19 cellular contexts compared by ENCODE assay signal in genomic region chr3:188365978-188366698, GRCh38.
DNase-seq lines count a peak whose midpoint lies in the region; ATAC-seq and TF ChIP-seq lines count a peak whose summit lies in the region.
"Had no signal": no experiment of that assay in that cellular context is flagged by ENCODE, and none has a peak within 500 bp of the region (broad histone marks: within the 10 kb centered on the region; RNA-seq: fewer than 3 reads in every experiment).

No MANE protein-coding gene starts in this region.

- no peak overlapping the region for H3K27ac Mint-ChIP-seq in activated CD4-positive, alpha-beta T cell treated with anti-CD3 and anti-CD28 coated beads for 36 hours
- H3K27ac Mint-ChIP-seq: T-helper 1 cell treated with Interleukin-12 subunit alpha and Interleukin-12 subunit beta and Interleukin-4 antibody, amounts not matched to agents 30 μg/mL and 1 μg/mL, for 36 hours had no signal

- intact Hi-C loops in stomach (cut with DNase I; ENCODE audit: low total_unique reads): no loop called here
- intact Hi-C loops in activated CD4-positive, alpha-beta T cell treated with anti-CD3 and anti-CD28 coated beads for 36 hours (cut with DNase I, micrococcal nuclease): no loop called here

- DNase-seq in NCI-H226 (peak; percentile 12), coronary artery (ENCODE audit: low spot score) (no peak), kidney tubule cell (ENCODE audit: low spot score) (peak; percentile 25), stomach (no peak), C1 segment of cervical spinal cord (lab: John Stamatoyannopoulos, UW) (no peak), NCI-H2029 treated with DMSO at 0.1 percent for 48 hours (lab: John Stamatoyannopoulos, UW) (no peak)
- DNase-seq in activated CD4-positive, alpha-beta T cell treated with anti-CD3 and anti-CD28 coated beads for 36 hours: no peak
- DNase-seq: activated CD4-positive, CD25-positive, alpha-beta regulatory T cell; adrenal gland; Kasumi-1; left lung; NCI-H146; NCI-H446 treated with DMSO at 0.1 percent for 48 hours; SHP77; stimulated activated CD4-positive, alpha-beta T cell treated with anti-CD3 and anti-CD28 coated beads, Interleukin-15, amount 100 ng/mL, for 24 hours; stimulated activated naive CD8-positive, alpha-beta T cell treated with anti-CD3 and anti-CD28 coated beads, Interleukin-15, amount 100 ng/mL, for 72 hours had no signal

- TF ChIP-seq EP300 in stomach (IDR thresholded peaks at IDR 0.05): no peak

- peaks cover 23% of the 10 kb centered on the region for H3K4me1 Mint-ChIP-seq in activated CD4-positive, alpha-beta T cell treated with anti-CD3 and anti-CD28 coated beads for 36 hours

- no peak for TF ChIP-seq POLR2A in stomach (IDR thresholded peaks at IDR 0.05)

- peak overlapping the region in 1 of 2 donors; percentile 10 for H3K27ac ChIP-seq in coronary artery
- peak overlapping the region in 4 of 5 donors; percentile 56 to 70 (median 60) for H3K27ac ChIP-seq in stomach
- H3K27ac ChIP-seq: adrenal gland, left lung, prostate gland had no signal

- H3K27me3 Mint-ChIP-seq in activated CD4-positive, alpha-beta T cell treated with anti-CD3 and anti-CD28 coated beads for 36 hours: no peaks in the 10 kb centered on the region
- H3K27me3 Mint-ChIP-seq: stimulated activated naive CD8-positive, alpha-beta T cell treated with anti-CD3 and anti-CD28 coated beads, Interleukin-15, amount 100 ng/mL, for 72 hours had no signal

- TF ChIP-seq CTCF in coronary artery (IDR thresholded peaks at IDR 0.05) (no peak), stomach (IDR thresholded peaks at IDR 0.05) (no peak)

- CTCF ChIA-PET in activated CD4-positive, alpha-beta T cell treated with anti-CD3 and anti-CD28 coated beads for 36 hours (lab: Charles Lee): interaction anchor here (0.7 kb wide), 1 partner anchor 78 kb away, joined by 3 read pairs; no protein-coding TSS in a partner anchor

- peaks cover 14 to 67% (median 37%) of the 10 kb centered on the region in 4 donors for H3K4me1 ChIP-seq in stomach
- H3K4me1 ChIP-seq: prostate gland had no signal

- H3K4me3 ChIP-seq in coronary artery: peak overlapping the region; percentile 1
- no peak overlapping the region for H3K4me3 ChIP-seq in stomach
- H3K4me3 ChIP-seq: adrenal gland, left lung, prostate gland had no signal

- H3K9me3 Mint-ChIP-seq in activated CD4-positive, alpha-beta T cell treated with anti-CD3 and anti-CD28 coated beads for 36 hours (ENCODE audit: low read depth): no peaks in the 10 kb centered on the region
- H3K9me3 Mint-ChIP-seq: stimulated activated naive CD8-positive, alpha-beta T cell treated with anti-CD3 and anti-CD28 coated beads, Interleukin-15, amount 100 ng/mL, for 72 hours; T-helper 1 cell treated with Interleukin-12 subunit alpha and Interleukin-12 subunit beta and Interleukin-4 antibody, amounts not matched to agents 30 μg/mL and 1 μg/mL, for 36 hours had no signal

- H3K36me3 ChIP-seq in stomach: no peaks in the 10 kb centered on the region
- H3K36me3 ChIP-seq: adrenal gland, left lung, prostate gland had no signal

- H3K27me3 ChIP-seq in stomach: no peaks in the 10 kb centered on the region
- H3K27me3 ChIP-seq: adrenal gland, left lung had no signal

- no peak for ATAC-seq in GM21381 (IDR thresholded peaks at IDR 0.05; ENCODE audit: unreplicated experiment)
- no peak for ATAC-seq in activated CD4-positive, alpha-beta T cell treated with anti-CD3 and anti-CD28 coated beads for 36 hours
- ATAC-seq: left lung; stimulated activated naive CD8-positive, alpha-beta T cell treated with anti-CD3 and anti-CD28 coated beads, Interleukin-15, amount 100 ng/mL, for 72 hours had no signal

- POLR2A ChIA-PET in activated CD4-positive, alpha-beta T cell treated with anti-CD3 and anti-CD28 coated beads for 36 hours (lab: Charles Lee): no interaction called here

- 37 to 53% (median 47%) methylated on average over 12 of the region's 12 CpGs for WGBS in stomach, 5 donors

- H3K36me3 Mint-ChIP-seq in activated CD4-positive, alpha-beta T cell treated with anti-CD3 and anti-CD28 coated beads for 36 hours (ENCODE audit: low read depth): peaks cover 1% of the 10 kb centered on the region

- H3K9me3 ChIP-seq in stomach: no peaks in the 10 kb centered on the region
- H3K9me3 ChIP-seq: adrenal gland, left lung, prostate gland had no signal

- H3K4me3 Mint-ChIP-seq in activated CD4-positive, alpha-beta T cell treated with anti-CD3 and anti-CD28 coated beads for 36 hours: no peak overlapping the region
- H3K4me3 Mint-ChIP-seq: stimulated activated naive CD8-positive, alpha-beta T cell treated with anti-CD3 and anti-CD28 coated beads, Interleukin-15, amount 100 ng/mL, for 72 hours; T-helper 1 cell treated with Interleukin-12 subunit alpha and Interleukin-12 subunit beta and Interleukin-4 antibody, amounts not matched to agents 30 μg/mL and 1 μg/mL, for 36 hours had no signal

Comparison
In these comparisons a context has a peak if more than half of its experiments do, and no peak if none do; other contexts are left out.
1. DNase-seq: peak in NCI-H226 (single experiment) and kidney tubule cell (single experiment); none in coronary artery (single experiment), stomach (single experiment), activated CD4-positive, alpha-beta T cell treated with anti-CD3 and anti-CD28 coated beads for 36 hours (single experiment), C1 segment of cervical spinal cord (0 of 14) and NCI-H2029 treated with DMSO at 0.1 percent for 48 hours (single experiment).